In the genomic region with DNA sequence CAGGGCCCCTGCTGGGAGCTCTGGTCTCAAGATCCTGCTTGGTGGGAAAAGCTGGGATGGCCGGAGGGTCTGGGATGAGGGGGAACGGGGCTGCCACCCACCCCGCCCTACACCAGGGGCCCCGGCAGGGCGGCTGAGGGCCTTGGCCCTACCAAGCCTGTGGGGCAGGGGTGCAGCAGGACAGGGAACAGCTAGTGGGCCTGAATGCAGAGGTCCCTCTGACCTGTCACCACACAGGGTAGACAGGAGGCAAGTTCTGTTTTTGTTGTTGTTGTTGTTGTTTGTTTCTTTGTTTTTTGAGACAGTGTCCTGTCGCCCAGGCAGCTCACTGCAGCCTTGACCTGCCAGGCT, we compare ENCODE assay signal across 1 cellular context.
TF ChIP-seq lines count a peak whose summit lies in the region.

No MANE protein-coding gene starts in this region.

TF ChIP-seq in HEK293, 187 proteins besides CTCF, POLR2A, EP300 and RAD21 (continued from another document):
- TF ChIP-seq ZNF274 (IDR thresholded peaks at IDR 0.05; ENCODE audit: low read length) (no peak), ZNF274 (tag by site-specific recombination; IDR thresholded peaks at IDR 0.05; ENCODE audit: borderline replicate concordance) (no peak), ZFHX2 (tag by site-specific recombination; conservative IDR thresholded peaks at IDR 0.05) (peak; percentile 23; the same call in 1 of the 2 replicates), ZNF677 (tag by site-specific recombination; IDR thresholded peaks at IDR 0.05) (no peak), SP3 (tag by site-specific recombination; IDR thresholded peaks at IDR 0.05) (no peak), ZNF776 (tag by site-specific recombination; IDR thresholded peaks at IDR 0.05; ENCODE audit: borderline replicate concordance) (no peak), ZNF248 (tag by site-specific recombination; IDR thresholded peaks at IDR 0.05) (no peak), SP2 (tag by site-specific recombination; IDR thresholded peaks at IDR 0.05) (no peak), KLF1 (tag by site-specific recombination; IDR thresholded peaks at IDR 0.05) (peak; percentile 21; the same call in 1 of the 2 replicates), ZNF341 (tag by site-specific recombination; IDR thresholded peaks at IDR 0.05; ENCODE audit: low read depth) (peak; percentile 41; the same call in 1 of the 2 replicates), IKZF3 (tag by site-specific recombination; IDR thresholded peaks at IDR 0.05) (no peak), ZNF19 (tag by site-specific recombination; IDR thresholded peaks at IDR 0.05; ENCODE audit: low read depth) (no peak)
- TF ChIP-seq, protein P1, sequence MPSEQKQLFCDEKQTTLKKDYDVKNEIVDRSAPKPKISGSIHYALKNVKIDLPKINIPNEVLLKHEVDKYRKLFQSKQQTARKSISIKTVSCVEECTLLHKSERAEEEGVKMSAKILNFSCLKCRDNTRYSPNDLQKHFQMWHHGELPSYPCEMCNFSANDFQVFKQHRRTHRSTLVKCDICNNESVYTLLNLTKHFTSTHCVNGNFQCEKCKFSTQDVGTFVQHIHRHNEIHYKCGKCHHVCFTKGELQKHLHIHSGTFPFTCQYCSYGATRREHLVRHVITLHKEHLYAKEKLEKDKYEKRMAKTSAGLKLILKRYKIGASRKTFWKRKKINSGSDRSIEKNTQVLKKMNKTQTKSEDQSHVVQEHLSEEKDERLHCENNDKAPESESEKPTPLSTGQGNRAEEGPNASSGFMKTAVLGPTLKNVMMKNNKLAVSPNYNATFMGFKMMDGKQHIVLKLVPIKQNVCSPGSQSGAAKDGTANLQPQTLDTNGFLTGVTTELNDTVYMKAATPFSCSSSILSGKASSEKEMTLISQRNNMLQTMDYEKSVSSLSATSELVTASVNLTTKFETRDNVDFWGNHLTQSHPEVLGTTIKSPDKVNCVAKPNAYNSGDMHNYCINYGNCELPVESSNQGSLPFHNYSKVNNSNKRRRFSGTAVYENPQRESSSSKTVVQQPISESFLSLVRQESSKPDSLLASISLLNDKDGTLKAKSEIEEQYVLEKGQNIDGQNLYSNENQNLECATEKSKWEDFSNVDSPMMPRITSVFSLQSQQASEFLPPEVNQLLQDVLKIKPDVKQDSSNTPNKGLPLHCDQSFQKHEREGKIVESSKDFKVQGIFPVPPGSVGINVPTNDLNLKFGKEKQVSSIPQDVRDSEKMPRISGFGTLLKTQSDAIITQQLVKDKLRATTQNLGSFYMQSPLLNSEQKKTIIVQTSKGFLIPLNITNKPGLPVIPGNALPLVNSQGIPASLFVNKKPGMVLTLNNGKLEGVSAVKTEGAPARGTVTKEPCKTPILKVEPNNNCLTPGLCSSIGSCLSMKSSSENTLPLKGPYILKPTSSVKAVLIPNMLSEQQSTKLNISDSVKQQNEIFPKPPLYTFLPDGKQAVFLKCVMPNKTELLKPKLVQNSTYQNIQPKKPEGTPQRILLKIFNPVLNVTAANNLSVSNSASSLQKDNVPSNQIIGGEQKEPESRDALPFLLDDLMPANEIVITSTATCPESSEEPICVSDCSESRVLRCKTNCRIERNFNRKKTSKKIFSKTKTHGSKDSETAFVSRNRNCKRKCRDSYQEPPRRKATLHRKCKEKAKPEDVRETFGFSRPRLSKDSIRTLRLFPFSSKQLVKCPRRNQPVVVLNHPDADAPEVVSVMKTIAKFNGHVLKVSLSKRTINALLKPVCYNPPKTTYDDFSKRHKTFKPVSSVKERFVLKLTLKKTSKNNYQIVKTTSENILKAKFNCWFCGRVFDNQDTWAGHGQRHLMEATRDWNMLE (tag by site-specific recombination; conservative IDR thresholded peaks at IDR 0.05; ENCODE audit: low read depth): no peak
- TF ChIP-seq, protein P2, sequence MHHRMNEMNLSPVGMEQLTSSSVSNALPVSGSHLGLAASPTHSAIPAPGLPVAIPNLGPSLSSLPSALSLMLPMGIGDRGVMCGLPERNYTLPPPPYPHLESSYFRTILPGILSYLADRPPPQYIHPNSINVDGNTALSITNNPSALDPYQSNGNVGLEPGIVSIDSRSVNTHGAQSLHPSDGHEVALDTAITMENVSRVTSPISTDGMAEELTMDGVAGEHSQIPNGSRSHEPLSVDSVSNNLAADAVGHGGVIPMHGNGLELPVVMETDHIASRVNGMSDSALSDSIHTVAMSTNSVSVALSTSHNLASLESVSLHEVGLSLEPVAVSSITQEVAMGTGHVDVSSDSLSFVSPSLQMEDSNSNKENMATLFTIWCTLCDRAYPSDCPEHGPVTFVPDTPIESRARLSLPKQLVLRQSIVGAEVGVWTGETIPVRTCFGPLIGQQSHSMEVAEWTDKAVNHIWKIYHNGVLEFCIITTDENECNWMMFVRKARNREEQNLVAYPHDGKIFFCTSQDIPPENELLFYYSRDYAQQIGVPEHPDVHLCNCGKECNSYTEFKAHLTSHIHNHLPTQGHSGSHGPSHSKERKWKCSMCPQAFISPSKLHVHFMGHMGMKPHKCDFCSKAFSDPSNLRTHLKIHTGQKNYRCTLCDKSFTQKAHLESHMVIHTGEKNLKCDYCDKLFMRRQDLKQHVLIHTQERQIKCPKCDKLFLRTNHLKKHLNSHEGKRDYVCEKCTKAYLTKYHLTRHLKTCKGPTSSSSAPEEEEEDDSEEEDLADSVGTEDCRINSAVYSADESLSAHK (tag by site-specific recombination; IDR thresholded peaks at IDR 0.05): no peak
- TF ChIP-seq, protein P3, sequence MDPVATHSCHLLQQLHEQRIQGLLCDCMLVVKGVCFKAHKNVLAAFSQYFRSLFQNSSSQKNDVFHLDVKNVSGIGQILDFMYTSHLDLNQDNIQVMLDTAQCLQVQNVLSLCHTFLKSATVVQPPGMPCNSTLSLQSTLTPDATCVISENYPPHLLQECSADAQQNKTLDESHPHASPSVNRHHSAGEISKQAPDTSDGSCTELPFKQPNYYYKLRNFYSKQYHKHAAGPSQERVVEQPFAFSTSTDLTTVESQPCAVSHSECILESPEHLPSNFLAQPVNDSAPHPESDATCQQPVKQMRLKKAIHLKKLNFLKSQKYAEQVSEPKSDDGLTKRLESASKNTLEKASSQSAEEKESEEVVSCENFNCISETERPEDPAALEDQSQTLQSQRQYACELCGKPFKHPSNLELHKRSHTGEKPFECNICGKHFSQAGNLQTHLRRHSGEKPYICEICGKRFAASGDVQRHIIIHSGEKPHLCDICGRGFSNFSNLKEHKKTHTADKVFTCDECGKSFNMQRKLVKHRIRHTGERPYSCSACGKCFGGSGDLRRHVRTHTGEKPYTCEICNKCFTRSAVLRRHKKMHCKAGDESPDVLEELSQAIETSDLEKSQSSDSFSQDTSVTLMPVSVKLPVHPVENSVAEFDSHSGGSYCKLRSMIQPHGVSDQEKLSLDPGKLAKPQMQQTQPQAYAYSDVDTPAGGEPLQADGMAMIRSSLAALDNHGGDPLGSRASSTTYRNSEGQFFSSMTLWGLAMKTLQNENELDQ (tag by site-specific recombination; IDR thresholded peaks at IDR 0.05; ENCODE audit: low read depth): no peak
- TF ChIP-seq, protein P4, sequence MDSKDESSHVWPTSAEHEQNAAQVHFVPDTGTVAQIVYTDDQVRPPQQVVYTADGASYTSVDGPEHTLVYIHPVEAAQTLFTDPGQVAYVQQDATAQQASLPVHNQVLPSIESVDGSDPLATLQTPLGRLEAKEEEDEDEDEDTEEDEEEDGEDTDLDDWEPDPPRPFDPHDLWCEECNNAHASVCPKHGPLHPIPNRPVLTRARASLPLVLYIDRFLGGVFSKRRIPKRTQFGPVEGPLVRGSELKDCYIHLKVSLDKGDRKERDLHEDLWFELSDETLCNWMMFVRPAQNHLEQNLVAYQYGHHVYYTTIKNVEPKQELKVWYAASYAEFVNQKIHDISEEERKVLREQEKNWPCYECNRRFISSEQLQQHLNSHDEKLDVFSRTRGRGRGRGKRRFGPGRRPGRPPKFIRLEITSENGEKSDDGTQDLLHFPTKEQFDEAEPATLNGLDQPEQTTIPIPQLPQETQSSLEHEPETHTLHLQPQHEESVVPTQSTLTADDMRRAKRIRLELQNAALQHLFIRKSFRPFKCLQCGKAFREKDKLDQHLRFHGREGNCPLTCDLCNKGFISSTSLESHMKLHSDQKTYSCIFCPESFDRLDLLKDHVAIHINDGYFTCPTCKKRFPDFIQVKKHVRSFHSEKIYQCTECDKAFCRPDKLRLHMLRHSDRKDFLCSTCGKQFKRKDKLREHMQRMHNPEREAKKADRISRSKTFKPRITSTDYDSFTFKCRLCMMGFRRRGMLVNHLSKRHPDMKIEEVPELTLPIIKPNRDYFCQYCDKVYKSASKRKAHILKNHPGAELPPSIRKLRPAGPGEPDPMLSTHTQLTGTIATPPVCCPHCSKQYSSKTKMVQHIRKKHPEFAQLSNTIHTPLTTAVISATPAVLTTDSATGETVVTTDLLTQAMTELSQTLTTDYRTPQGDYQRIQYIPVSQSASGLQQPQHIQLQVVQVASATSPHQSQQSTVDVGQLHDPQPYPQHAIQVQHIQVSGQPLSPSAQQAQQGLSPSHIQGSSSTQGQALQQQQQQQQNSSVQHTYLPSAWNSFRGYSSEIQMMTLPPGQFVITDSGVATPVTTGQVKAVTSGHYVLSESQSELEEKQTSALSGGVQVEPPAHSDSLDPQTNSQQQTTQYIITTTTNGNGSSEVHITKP (tag by site-specific recombination; IDR thresholded peaks at IDR 0.05): peak; percentile 92
- TF ChIP-seq, protein P5, sequence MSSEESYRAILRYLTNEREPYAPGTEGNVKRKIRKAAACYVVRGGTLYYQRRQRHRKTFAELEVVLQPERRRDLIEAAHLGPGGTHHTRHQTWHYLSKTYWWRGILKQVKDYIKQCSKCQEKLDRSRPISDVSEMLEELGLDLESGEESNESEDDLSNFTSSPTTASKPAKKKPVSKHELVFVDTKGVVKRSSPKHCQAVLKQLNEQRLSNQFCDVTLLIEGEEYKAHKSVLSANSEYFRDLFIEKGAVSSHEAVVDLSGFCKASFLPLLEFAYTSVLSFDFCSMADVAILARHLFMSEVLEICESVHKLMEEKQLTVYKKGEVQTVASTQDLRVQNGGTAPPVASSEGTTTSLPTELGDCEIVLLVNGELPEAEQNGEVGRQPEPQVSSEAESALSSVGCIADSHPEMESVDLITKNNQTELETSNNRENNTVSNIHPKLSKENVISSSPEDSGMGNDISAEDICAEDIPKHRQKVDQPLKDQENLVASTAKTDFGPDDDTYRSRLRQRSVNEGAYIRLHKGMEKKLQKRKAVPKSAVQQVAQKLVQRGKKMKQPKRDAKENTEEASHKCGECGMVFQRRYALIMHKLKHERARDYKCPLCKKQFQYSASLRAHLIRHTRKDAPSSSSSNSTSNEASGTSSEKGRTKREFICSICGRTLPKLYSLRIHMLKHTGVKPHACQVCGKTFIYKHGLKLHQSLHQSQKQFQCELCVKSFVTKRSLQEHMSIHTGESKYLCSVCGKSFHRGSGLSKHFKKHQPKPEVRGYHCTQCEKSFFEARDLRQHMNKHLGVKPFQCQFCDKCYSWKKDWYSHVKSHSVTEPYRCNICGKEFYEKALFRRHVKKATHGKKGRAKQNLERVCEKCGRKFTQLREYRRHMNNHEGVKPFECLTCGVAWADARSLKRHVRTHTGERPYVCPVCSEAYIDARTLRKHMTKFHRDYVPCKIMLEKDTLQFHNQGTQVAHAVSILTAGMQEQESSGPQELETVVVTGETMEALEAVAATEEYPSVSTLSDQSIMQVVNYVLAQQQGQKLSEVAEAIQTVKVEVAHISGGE (tag by site-specific recombination; conservative IDR thresholded peaks at IDR 0.05; ENCODE audit: low read depth): no peak
